Comparison of ENCODE assay signal across 31 cellular contexts in genomic region chr3:154090116-154090420, GRCh38. TPM values are rescaled to one million over a fixed set of nuclear protein-coding genes. Genes with fewer than 3 reads are reported as not detected.
A peak's percentile ranks its signal among the peaks of the same experiment; 100 is the strongest.
DNase-seq lines count a peak whose midpoint lies in the region; ATAC-seq, FAIRE-seq and TF ChIP-seq lines count a peak whose summit lies in the region.
"Had no signal": no experiment of that assay in that cellular context is flagged by ENCODE, and none has a peak within 500 bp of the region (broad histone marks: within the 10 kb centered on the region; RNA-seq: fewer than 3 reads in every experiment).

No MANE protein-coding gene starts in this region.

- POLR2A ChIA-PET in CD8-positive, alpha-beta T cell (lab: Charles Lee) = no interaction called here

- H3K9me3 ChIP-seq in hepatocyte (ENCODE audit: low read depth) = no peaks in the 10 kb centered on the region
- H3K9me3 ChIP-seq in CD8-positive, alpha-beta T cell (ENCODE audit: low read length) = no peaks in the 10 kb centered on the region
- H3K9me3 ChIP-seq: ascending aorta, esophagus squamous epithelium, gastrocnemius medialis, Peyer's patch had no signal

- peaks cover 3% of the 10 kb centered on the region for H3K27me3 Mint-ChIP-seq in CD8-positive, alpha-beta T cell (ENCODE audit: low read depth)
- H3K27me3 Mint-ChIP-seq: activated naive CD8-positive, alpha-beta T cell treated with anti-CD3 and anti-CD28 coated beads, Interleukin-2, amount 10 ng/mL, durations not matched to agents 7 days and 5 days had no signal

- H3K4me2 ChIP-seq in hepatocyte = peak overlapping the region; percentile 34
- H3K4me2 ChIP-seq: BLaER1 treated with 17β-estradiol and CSF1 and Interleukin-3, amounts not matched to agents 10 nM and 100 nM had no signal

- CTCF ChIA-PET in CD8-positive, alpha-beta T cell (lab: Charles Lee) = no interaction called here

- peak overlapping the region; percentile 35 for H3K27ac ChIP-seq in hepatocyte
- H3K27ac ChIP-seq in CD8-positive, alpha-beta T cell (ENCODE audit: low read depth, low read length) = no peak overlapping the region
- H3K27ac ChIP-seq: ascending aorta; BLaER1 treated with 17β-estradiol and CSF1 and Interleukin-3, amounts not matched to agents 10 nM and 100 nM; esophagus squamous epithelium; gastrocnemius medialis; Peyer's patch had no signal

- H3K4me3 Mint-ChIP-seq in CD8-positive, alpha-beta T cell = no peak overlapping the region
- H3K4me3 Mint-ChIP-seq: activated naive CD8-positive, alpha-beta T cell treated with anti-CD3 and anti-CD28 coated beads, Interleukin-2, amount 10 ng/mL, durations not matched to agents 7 days and 5 days; immature natural killer cell had no signal

- intact Hi-C loops in left cardiac atrium (cut with DNase I) = loop anchor here in 1 of 2 donors (10.0 kb wide), 1 partner anchor 165 kb away; no protein-coding TSS in a partner anchor
- intact Hi-C loops in CD8-positive, alpha-beta T cell (cut with DNase I, micrococcal nuclease) = no loop called here

- no peaks in the 10 kb centered on the region for H4K20me1 ChIP-seq in hepatocyte (ENCODE audit: insufficient read depth, poor library complexity, severe bottlenecking)
- H4K20me1 ChIP-seq: BLaER1 treated with 17β-estradiol and CSF1 and Interleukin-3, amounts not matched to agents 10 nM and 100 nM had no signal

- DNase-seq in OCI-M1 (lab: John Stamatoyannopoulos, UW) = peak; percentile 35
- DNase-seq in bronchial epithelial cell (ENCODE audit: low read depth) = peak; percentile 29
- DNase-seq in hepatocyte (ENCODE audit: low spot score) = peak; percentile 16
- peak; percentile 3 for DNase-seq in stromal cell of bone marrow (ENCODE audit: low read depth)
- DNase-seq in left cardiac atrium = no peak
- DNase-seq in CD8-positive, alpha-beta T cell = no peak
- DNase-seq: activated CD4-positive, alpha-beta T cell treated with anti-CD3 and anti-CD28 coated beads, Interleukin-2, amount 50 U/mL, for 1 hour; activated gamma-delta T cell treated with Interleukin-2 at 50 U/mL for 16 hours; activated naive CD8-positive, alpha-beta T cell treated with anti-CD3 and anti-CD28 coated beads, Interleukin-2, amount 10 ng/mL, durations not matched to agents 7 days and 5 days; activated T-cell treated with anti-CD3 and anti-CD28 coated beads, Interleukin-2, amount 50 U/mL, for 48 hours; COR-L47; cortex of kidney; esophagus squamous epithelium; gastrocnemius medialis; H7; immature natural killer cell; NCI-H1105 treated with DMSO at 0.1 percent for 48 hours; NCI-H2029; NCI-H2227 treated with DMSO at 0.1 percent for 48 hours; NCI-H526; Peyer's patch; right cardiac atrium; SHP77 treated with DMSO at 0.1 percent for 48 hours; stimulated activated CD4-positive, alpha-beta T cell treated with anti-CD3 and anti-CD28 coated beads, Interleukin-1b, Interleukin-23, amount 100 ng/mL, for 48 hours; stimulated activated naive CD8-positive, alpha-beta T cell treated with anti-CD3 and anti-CD28 coated beads, Interleukin-15, Interleukin-2, amounts not matched to agents 100 U/mL and 50 U/mL, for 24 hours had no signal

- H3K9me2 ChIP-seq in hepatocyte (replicated peaks; ENCODE audit: insufficient read depth) = no peaks in the 10 kb centered on the region

- no peaks in the 10 kb centered on the region for H3K36me3 ChIP-seq in bronchial epithelial cell (ENCODE audit: control insufficient read depth, insufficient read depth, low read length)
- H3K36me3 ChIP-seq in hepatocyte (replicated peaks; ENCODE audit: insufficient read depth, low read depth) = no peaks in the 10 kb centered on the region
- no peaks in the 10 kb centered on the region for H3K36me3 ChIP-seq in CD8-positive, alpha-beta T cell (ENCODE audit: insufficient read depth, low read length)
- H3K36me3 ChIP-seq: ascending aorta; BLaER1 treated with 17β-estradiol and CSF1 and Interleukin-3, amounts not matched to agents 10 nM and 100 nM; esophagus squamous epithelium; gastrocnemius medialis; Peyer's patch had no signal

- no peaks in the 10 kb centered on the region for H3K9me3 Mint-ChIP-seq in CD8-positive, alpha-beta T cell

- H3K36me3 Mint-ChIP-seq in CD8-positive, alpha-beta T cell = no peaks in the 10 kb centered on the region
- H3K36me3 Mint-ChIP-seq: activated naive CD8-positive, alpha-beta T cell treated with anti-CD3 and anti-CD28 coated beads, Interleukin-2, amount 10 ng/mL, durations not matched to agents 7 days and 5 days; immature natural killer cell had no signal

- H3K4me1 Mint-ChIP-seq in CD8-positive, alpha-beta T cell (ENCODE audit: low read depth) = no peaks in the 10 kb centered on the region
- H3K4me1 Mint-ChIP-seq: activated naive CD8-positive, alpha-beta T cell treated with anti-CD3 and anti-CD28 coated beads, Interleukin-2, amount 10 ng/mL, durations not matched to agents 7 days and 5 days; immature natural killer cell had no signal

- FAIRE-seq in bronchial epithelial cell (lab: Jason Lieb, UNC) = no peak
- FAIRE-seq: G401.6, K562 had no signal

- no peak overlapping the region for H2AFZ ChIP-seq in hepatocyte

- TF ChIP-seq CTCF in bronchial epithelial cell (IDR thresholded peaks at IDR 0.05; ENCODE audit: insufficient read depth, low read length, severe bottlenecking) = no peak
- no peak for TF ChIP-seq CTCF in hepatocyte (IDR thresholded peaks at IDR 0.05; ENCODE audit: poor library complexity)
- TF ChIP-seq CTCF in CD8-positive, alpha-beta T cell (IDR thresholded peaks at IDR 0.05) = no peak

- no peak overlapping the region for H3K27ac Mint-ChIP-seq in CD8-positive, alpha-beta T cell
- H3K27ac Mint-ChIP-seq: activated naive CD8-positive, alpha-beta T cell treated with anti-CD3 and anti-CD28 coated beads, Interleukin-2, amount 10 ng/mL, durations not matched to agents 7 days and 5 days; immature natural killer cell had no signal

- 49% methylated on average over 3 of the region's 3 CpGs for WGBS in hepatocyte (ENCODE audit: low lambda C conversion rate, missing lambda C conversion rate)

- H3K4me1 ChIP-seq in hepatocyte (ENCODE audit: insufficient read depth) = peaks cover 11% of the 10 kb centered on the region
- H3K4me1 ChIP-seq in CD8-positive, alpha-beta T cell (ENCODE audit: insufficient read depth, low read length) = no peaks in the 10 kb centered on the region
- H3K4me1 ChIP-seq: ascending aorta; BLaER1 treated with 17β-estradiol and CSF1 and Interleukin-3, amounts not matched to agents 10 nM and 100 nM; gastrocnemius medialis; Peyer's patch had no signal

- ATAC-seq in left cardiac atrium (no peak), HG02610 (IDR thresholded peaks at IDR 0.05; ENCODE audit: unreplicated experiment) (no peak)
- ATAC-seq in CD8-positive, alpha-beta T cell = no peak
- ATAC-seq: gastrocnemius medialis; K562; left lobe of liver; right cardiac atrium; stimulated activated naive CD8-positive, alpha-beta T cell treated with anti-CD3 and anti-CD28 coated beads, Interleukin-15, Interleukin-2, amounts not matched to agents 100 U/mL and 50 U/mL, for 24 hours had no signal

- no peaks in the 10 kb centered on the region for H3K27me3 ChIP-seq in bronchial epithelial cell (ENCODE audit: control insufficient read depth, insufficient read depth, low read length)
- no peaks in the 10 kb centered on the region for H3K27me3 ChIP-seq in hepatocyte
- H3K27me3 ChIP-seq in CD8-positive, alpha-beta T cell (ENCODE audit: insufficient read depth, low read length) = no peaks in the 10 kb centered on the region
- H3K27me3 ChIP-seq: ascending aorta; BLaER1 treated with 17β-estradiol and CSF1 and Interleukin-3, amounts not matched to agents 10 nM and 100 nM; esophagus squamous epithelium; gastrocnemius medialis; Peyer's patch had no signal

- no peaks in the 10 kb centered on the region for H3K79me2 ChIP-seq in hepatocyte

- H3K4me3 ChIP-seq in bronchial epithelial cell (ENCODE audit: low read depth, low read length) = no peak overlapping the region
- no peak overlapping the region for H3K4me3 ChIP-seq in hepatocyte
- H3K4me3 ChIP-seq in CD8-positive, alpha-beta T cell (ENCODE audit: low read depth, low read length) = no peak overlapping the region
- H3K4me3 ChIP-seq: ascending aorta; BLaER1 treated with 17β-estradiol and CSF1 and Interleukin-3, amounts not matched to agents 10 nM and 100 nM; esophagus squamous epithelium; gastrocnemius medialis; K562; Peyer's patch had no signal

RNA-seq across cellular contexts. Expression of gene ARHGEF26, which starts 31.1 kb away (rescaled TPM):
- total RNA-seq in bronchial epithelial cell (0.53 and 0.64 TPM in 2 replicates), hepatocyte (17.1 and 20.9 TPM in 2 replicates), left cardiac atrium (1 to 10 TPM; 5.2 to 5.6 TPM)
- 13.6 and 18.6 TPM in 2 replicates for polyA plus RNA-seq in hepatocyte
- total RNA-seq in CD8-positive, alpha-beta T cell = under 1 TPM in 1 of 2 experiments, not detected in 1; 0.08 TPM
- total RNA-seq: activated naive CD8-positive, alpha-beta T cell treated with anti-CD3 and anti-CD28 coated beads, Interleukin-2, amount 10 ng/mL, durations not matched to agents 7 days and 5 days had no signal

Comparison
In these comparisons a context has a peak if more than half of its experiments do, and no peak if none do; other contexts are left out.
1. DNase-seq: peak in OCI-M1 (single experiment), bronchial epithelial cell (single experiment), hepatocyte (single experiment) and stromal cell of bone marrow (single experiment); none in left cardiac atrium (single experiment) and CD8-positive, alpha-beta T cell (0 of 7).